In genomic region chr1:172941945-172942344, GRCh38 we compare ENCODE assay signal across 16 cellular contexts.
"Had no signal": no experiment of that assay in that cellular context is flagged by ENCODE, and none has a peak within 500 bp of the region (broad histone marks: within the 10 kb centered on the region; RNA-seq: fewer than 3 reads in every experiment).

No MANE protein-coding gene starts in this region.

- DNase-seq: effector memory CD4-positive, alpha-beta T cell; foreskin keratinocyte; mammary epithelial cell; naive thymus-derived CD4-positive, alpha-beta T cell; psoas muscle; retina; right lobe of liver; stimulated activated CD4-positive, alpha-beta T cell treated with anti-CD3 and anti-CD28 coated beads, Interleukin-4, amount 100 ng/mL, for 1 hour; stimulated activated CD8-positive, alpha-beta memory T cell treated with anti-CD3 and anti-CD28 coated beads, Interleukin-4, amount 100 ng/mL, for 48 hours; stimulated activated naive CD8-positive, alpha-beta T cell treated with anti-CD3 and anti-CD28 coated beads, Interleukin-15, Interleukin-2, amounts not matched to agents 100 U/mL and 50 U/mL, for 24 hours; thyroid gland; uterus had no signal

- H3K9me3 ChIP-seq: neutrophil, psoas muscle, right lobe of liver, suprapubic skin, thyroid gland, uterus had no signal

- H2AFZ ChIP-seq: hepatocyte had no signal

- H3K4me2 ChIP-seq: hepatocyte had no signal

- H3K27me3 ChIP-seq: foreskin keratinocyte, hepatocyte, neutrophil, right lobe of liver, suprapubic skin, thyroid gland, uterus had no signal

- H3K79me2 ChIP-seq: hepatocyte had no signal

- H3K27ac ChIP-seq: epithelial cell of prostate, foreskin keratinocyte, hepatocyte, neutrophil, psoas muscle, right lobe of liver, suprapubic skin, thyroid gland, uterus had no signal

- H3K4me1 ChIP-seq: psoas muscle, right lobe of liver, suprapubic skin, thyroid gland, uterus had no signal

- H3K4me3 ChIP-seq: hepatocyte, psoas muscle, right lobe of liver, suprapubic skin, thyroid gland, uterus had no signal

- H3K36me3 ChIP-seq: neutrophil, right lobe of liver, suprapubic skin, thyroid gland, uterus had no signal
